1 cellular context compared by ENCODE assay signal in genomic region chr19:45717983-45718650, GRCh38.
TF ChIP-seq lines count a peak whose summit lies in the region.

No MANE protein-coding gene starts in this region.

TF ChIP-seq in K562, 482 proteins besides CTCF, POLR2A, EP300 and RAD21:
- TF ChIP-seq USF2 (CRISPR knock-in tag; IDR thresholded peaks at IDR 0.05) (no peak), HINFP (tag; conservative IDR thresholded peaks at IDR 0.05; ENCODE audit: low read depth) (no peak), C11orf30 (IDR thresholded peaks at IDR 0.05; ENCODE audit: low read depth) (no peak), RBFOX2 (IDR thresholded peaks at IDR 0.05; ENCODE audit: low read depth, low read length) (peak; percentile 1; the same call in 1 of the 2 replicates), PHF8 (IDR thresholded peaks at IDR 0.05; ENCODE audit: borderline replicate concordance, low read length) (0 out of 2 replicates have a peak, but pooled peaks have one; percentile 24), KDM5B (IDR thresholded peaks at IDR 0.05; ENCODE audit: insufficient replicate concordance, low read depth, low read length) (peak; percentile 48), ZBTB7A (IDR thresholded peaks at IDR 0.05; ENCODE audit: borderline replicate concordance, control insufficient read depth, low read depth, low read length) (0 out of 2 replicates have a peak, but pooled peaks have one; percentile 17), ARID3A (IDR thresholded peaks at IDR 0.05; ENCODE audit: borderline replicate concordance, low read depth, low read length) (no peak), ZMIZ1 (IDR thresholded peaks at IDR 0.05; ENCODE audit: low read depth in 2 of 2, low read length in 2 of 2) (no peak), MBD2 (IDR thresholded peaks at IDR 0.05; ENCODE audit: borderline replicate concordance, low read depth) (no peak; the same call in 1 of the 2 replicates), BCL6 (CRISPR knock-in tag; IDR thresholded peaks at IDR 0.05) (no peak), NKRF (IDR thresholded peaks at IDR 0.05; ENCODE audit: borderline replicate concordance) (no peak), HES1 (IDR thresholded peaks at IDR 0.05; ENCODE audit: low read depth) (no peak), KLF13 (tag; IDR thresholded peaks at IDR 0.05; ENCODE audit: borderline replicate concordance, low read depth) (no peak), SMAD1 (IDR thresholded peaks at IDR 0.05; ENCODE audit: low read depth, low read length, partially characterized antibody) (no peak), MLLT1 (IDR thresholded peaks at IDR 0.05) (no peak), MAX (CRISPR knock-in tag; IDR thresholded peaks at IDR 0.05) (no peak), PREB (CRISPR knock-in tag; IDR thresholded peaks at IDR 0.05) (no peak), SRSF9 (IDR thresholded peaks at IDR 0.05; ENCODE audit: borderline replicate concordance, low read depth, low read length) (no peak), ZNF175 (CRISPR knock-in tag; IDR thresholded peaks at IDR 0.05; ENCODE audit: low read depth) (no peak; the same call in none of the 2 replicates), ATF1 (CRISPR knock-in tag; IDR thresholded peaks at IDR 0.05) (no peak), ATF1 (tag; IDR thresholded peaks at IDR 0.05) (no peak), CREB5 (CRISPR knock-in tag; IDR thresholded peaks at IDR 0.05) (no peak), TEAD4 (IDR thresholded peaks at IDR 0.05; ENCODE audit: low read length) (no peak), TEAD4 (CRISPR knock-in tag; IDR thresholded peaks at IDR 0.05; ENCODE audit: borderline replicate concordance) (no peak), TCF7L2 (IDR thresholded peaks at IDR 0.05; ENCODE audit: low read depth, low read length) (no peak), MYC (IDR thresholded peaks at IDR 0.05; ENCODE audit: low read depth, low read length) (peak; percentile 18; the same call in 1 of the 2 replicates), MYC (CRISPR knock-in tag; IDR thresholded peaks at IDR 0.05; ENCODE audit: borderline replicate concordance, low read depth) (peak; percentile 42; the same call in 1 of the 2 replicates), GABPA (tag; conservative IDR thresholded peaks at IDR 0.05; ENCODE audit: low read depth) (0 out of 2 replicates have a peak, but pooled peaks have one; percentile 7), IRF1 (CRISPR knock-in tag; IDR thresholded peaks at IDR 0.05; ENCODE audit: borderline replicate concordance) (no peak), PYGO2 (tag; IDR thresholded peaks at IDR 0.05) (no peak), ZC3H4 (CRISPR knock-in tag; IDR thresholded peaks at IDR 0.05; ENCODE audit: borderline replicate concordance) (peak; percentile 67; the same call in 1 of the 2 replicates), KAT7 (CRISPR knock-in tag; IDR thresholded peaks at IDR 0.05; ENCODE audit: borderline replicate concordance) (0 out of 2 replicates have a peak, but pooled peaks have one; percentile 34), EZH2 (IDR thresholded peaks at IDR 0.05; ENCODE audit: borderline replicate concordance, low read depth, low read length) (no peak), DDX20 (tag; IDR thresholded peaks at IDR 0.05; ENCODE audit: low read depth) (no peak), HDAC1 (IDR thresholded peaks at IDR 0.05) (no peak), NFYB (IDR thresholded peaks at IDR 0.05; ENCODE audit: extremely low read depth, insufficient read length) (no peak)
